In genomic region chr7:75662579-75663301, GRCh38 we compare ENCODE assay signal across 12 cellular contexts.
DNase-seq lines count a peak whose midpoint lies in the region; ATAC-seq and TF ChIP-seq lines count a peak whose summit lies in the region.
"Had no signal": no experiment of that assay in that cellular context is flagged by ENCODE, and none has a peak within 500 bp of the region (broad histone marks: within the 10 kb centered on the region; RNA-seq: fewer than 3 reads in every experiment).

No MANE protein-coding gene starts in this region.

- H3K4me3 ChIP-seq in foreskin fibroblast (ENCODE audit: low read depth in 1 of 2, low read length in 2 of 2), result no peak overlapping the region
- H3K4me3 ChIP-seq: sigmoid colon, testis had no signal

- peaks cover 1% of the 10 kb centered on the region for H3K36me3 Mint-ChIP-seq in chondrocyte (ENCODE audit: low read depth)
- peaks cover 5% of the 10 kb centered on the region; the same call in 1 of the 2 replicates for H3K36me3 Mint-ChIP-seq in HFFc6 (ENCODE audit: low read depth)

- H3K27me3 Mint-ChIP-seq in chondrocyte (ENCODE audit: low read depth), result no peaks in the 10 kb centered on the region
- H3K27me3 Mint-ChIP-seq in HFFc6 (ENCODE audit: insufficient read depth), result no peaks in the 10 kb centered on the region; the same call in 1 of the 2 replicates

- no peak for TF ChIP-seq CTCF in chondrocyte (IDR thresholded peaks at IDR 0.05)
- no peak for TF ChIP-seq CTCF in HFFc6 (IDR thresholded peaks at IDR 0.05)
- TF ChIP-seq CTCF in foreskin fibroblast (IDR thresholded peaks at IDR 0.05; ENCODE audit: low read depth, low read length), result no peak

- H3K27ac Mint-ChIP-seq in chondrocyte (ENCODE audit: unreplicated experiment) (no peak overlapping the region), HFFc6 (no peak overlapping the region)

- H3K9me3 Mint-ChIP-seq in chondrocyte (ENCODE audit: low read depth) (no peaks in the 10 kb centered on the region), HFFc6 (no peaks in the 10 kb centered on the region)

- DNase-seq in chondrocyte (ENCODE audit: low spot score) (peak; percentile 22), HFFc6 (no peak), NCI-H82 (lab: John Stamatoyannopoulos, UW) (no peak), foreskin fibroblast (no peak)
- DNase-seq in stimulated activated CD4-positive, alpha-beta T cell treated with anti-CD3 and anti-CD28 coated beads, Interleukin-12 subunit alpha, Interleukin-12 subunit beta, amount 100 ng/mL, for 4 hours, result no peak
- DNase-seq: activated CD8-positive, alpha-beta memory T cell treated with anti-CD3 and anti-CD28 coated beads, Interleukin-2, amount 50 U/mL, for 48 hours; sigmoid colon; testis had no signal

- ATAC-seq in GM18498 (IDR thresholded peaks at IDR 0.05; ENCODE audit: unreplicated experiment), result peak; percentile 87
- peak; percentile 77 for ATAC-seq in GM21360 (IDR thresholded peaks at IDR 0.05; ENCODE audit: unreplicated experiment)
- ATAC-seq in HG03103 (IDR thresholded peaks at IDR 0.05; ENCODE audit: low read depth, unreplicated experiment), result peak; percentile 72
- ATAC-seq: left colon had no signal

- peaks cover 43% of the 10 kb centered on the region for H3K4me1 Mint-ChIP-seq in chondrocyte (ENCODE audit: low read depth)
- peaks cover 13% of the 10 kb centered on the region for H3K4me1 Mint-ChIP-seq in HFFc6 (ENCODE audit: low read depth)

- H3K4me3 Mint-ChIP-seq in chondrocyte (ENCODE audit: unreplicated experiment) (no peak overlapping the region), HFFc6 (no peak overlapping the region)
